ENCODE assay signal across 1 cellular context in genomic region chr5:83711982-83712601, GRCh38.
TF ChIP-seq lines count a peak whose summit lies in the region.

No MANE protein-coding gene starts in this region.

TF ChIP-seq in GM23338, 12 proteins besides CTCF, POLR2A, EP300 and RAD21 (continued from another document):
- TF ChIP-seq ZNF462 (CRISPR knock-in tag; IDR thresholded peaks at IDR 0.05) = no peak
